In the genomic region with DNA sequence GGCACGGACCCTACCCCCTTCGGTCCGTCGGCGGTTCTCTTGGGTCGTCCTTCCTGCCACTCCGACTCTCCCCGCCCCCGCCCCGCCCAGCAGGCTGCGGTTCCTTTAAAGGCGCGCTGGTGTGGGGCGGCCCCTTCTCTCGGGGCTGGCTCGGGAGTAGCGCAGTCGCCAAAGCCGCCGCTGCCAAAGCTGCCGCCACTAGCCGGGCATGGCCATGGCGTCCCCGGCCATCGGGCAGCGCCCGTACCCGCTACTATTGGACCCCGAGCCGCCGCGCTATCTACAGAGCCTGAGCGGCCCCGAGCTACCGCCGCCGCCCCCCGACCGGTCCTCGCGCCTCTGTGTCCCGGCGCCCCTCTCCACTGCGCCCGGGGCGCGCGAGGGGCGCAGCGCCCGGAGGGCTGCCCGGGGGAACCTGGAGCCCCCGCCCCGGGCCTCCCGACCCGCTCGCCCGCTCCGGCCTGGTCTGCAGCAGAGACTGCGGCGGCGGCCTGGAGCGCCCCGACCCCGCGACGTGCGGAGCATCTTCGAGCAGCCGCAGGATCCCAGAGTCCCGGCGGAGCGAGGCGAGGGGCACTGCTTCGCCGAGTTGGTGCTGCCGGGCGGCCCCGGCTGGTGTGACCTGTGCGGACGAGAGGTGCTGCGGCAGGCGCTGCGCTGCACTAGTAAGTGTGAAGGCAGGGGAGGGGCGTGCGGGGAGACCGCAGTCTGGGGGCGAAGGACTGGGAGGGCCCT, we compare ENCODE assay signal across 8 cellular contexts. TPM values are rescaled to one million over a fixed set of nuclear protein-coding genes. Genes with fewer than 3 reads are reported as not detected.
A peak's percentile ranks its signal among the peaks of the same experiment; 100 is the strongest.
DNase-seq lines count a peak whose midpoint lies in the region; ATAC-seq, FAIRE-seq and TF ChIP-seq lines count a peak whose summit lies in the region.

A gene with protein sequence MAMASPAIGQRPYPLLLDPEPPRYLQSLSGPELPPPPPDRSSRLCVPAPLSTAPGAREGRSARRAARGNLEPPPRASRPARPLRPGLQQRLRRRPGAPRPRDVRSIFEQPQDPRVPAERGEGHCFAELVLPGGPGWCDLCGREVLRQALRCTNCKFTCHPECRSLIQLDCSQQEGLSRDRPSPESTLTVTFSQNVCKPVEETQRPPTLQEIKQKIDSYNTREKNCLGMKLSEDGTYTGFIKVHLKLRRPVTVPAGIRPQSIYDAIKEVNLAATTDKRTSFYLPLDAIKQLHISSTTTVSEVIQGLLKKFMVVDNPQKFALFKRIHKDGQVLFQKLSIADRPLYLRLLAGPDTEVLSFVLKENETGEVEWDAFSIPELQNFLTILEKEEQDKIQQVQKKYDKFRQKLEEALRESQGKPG (plus strand): TSS at position 137 of the 735 bp plus-strand sequence. CDS start 72 bp downstream, at position 209.

- in situ Hi-C loops in K562 (cut with MboI) = no loop called here

- POLR2A ChIA-PET in K562 (lab: Yijun Ruan, JAX) = interaction anchor here (1.4 to 1.6 kb wide), 2 partner anchors 11 to 16 kb away, joined by 3 to 6 read pairs; no protein-coding TSS in a partner anchor

- H2AFZ ChIP-seq in KMS-11 (ENCODE audit: low read depth) (peak within 1 kb of the TSS; percentile 77), K562 (ENCODE audit: low read depth, low read length) (peak within 1 kb of the TSS; percentile 60)

- TF ChIP-seq RAD21 in K562 (CRISPR knock-in tag; conservative IDR thresholded peaks at IDR 0.05 in 1 of 2, IDR thresholded peaks at IDR 0.05 in 1 of 2) = no peak

- peak; percentile 41 for ATAC-seq in GM21367 (IDR thresholded peaks at IDR 0.05; ENCODE audit: unreplicated experiment)
- peak; percentile 78 for ATAC-seq in K562
- no peak for ATAC-seq in HG03139 (IDR thresholded peaks at IDR 0.05; ENCODE audit: unreplicated experiment)

- no peaks in the 10 kb centered on the region for H3K36me3 ChIP-seq in KMS-11 (ENCODE audit: insufficient read depth)
- no peaks in the 10 kb centered on the region for H3K36me3 ChIP-seq in K562 (ENCODE audit: control insufficient read depth, insufficient read depth, low read length)
- no peaks in the 10 kb centered on the region for H3K36me3 ChIP-seq in iPS-20b (ENCODE audit: insufficient read depth, low read depth, low read length)
- H3K36me3 ChIP-seq in spleen = no peaks in the 10 kb centered on the region

- WGBS in K562 (ENCODE audit: insufficient coverage, low coverage, missing lambda C conversion rate) = 9% methylated on average over 42 of the region's 88 CpGs
- WGBS in spleen, 5 donors = 0 to 2% (median 1%) methylated on average over 17 to 88 of the region's 88 CpGs

- H3K9ac ChIP-seq in KMS-11 (peak within 1 kb of the TSS; percentile 27; the same call in 1 of the 2 replicates), K562 (ENCODE audit: insufficient read depth in 1 of 2, low read depth in 2 of 2, low read length in 2 of 2) (peak within 1 kb of the TSS in 1 of 2 experiments; percentile 76; a peak in 2 of 4 replicates), iPS-20b (ENCODE audit: low read depth, low read length) (no peak within 1 kb of the TSS)

- H3K27me3 ChIP-seq in KMS-11 (ENCODE audit: insufficient read depth, low read depth) (peaks cover 39% of the 10 kb centered on the region), K562 (ENCODE audit: control insufficient read depth in 2 of 2, insufficient read depth in 2 of 2, low read length in 2 of 2) (peaks cover 16 to 28% of the 10 kb centered on the region in 2 experiments; a peak in 4 of 5 replicates), iPS-20b (ENCODE audit: insufficient read depth, low read length) (peaks cover 97% of the 10 kb centered on the region), spleen (replicated peaks in 1 of 7) (peaks cover 0 to 62% (median 14%) of the 10 kb centered on the region in 7 donors)

- no TSS peak for BruUV-seq in K562 (replicated peaks; lab: Mats Ljungman, UMichigan)

- H3K4me3 ChIP-seq in KMS-11 (IDR thresholded peaks at IDR 0.05; ENCODE audit: insufficient read depth, low read depth, low read length) (peak within 1 kb of the TSS; percentile 91), K562 (peak within 1 kb of the TSS; percentile 39), iPS-20b (ENCODE audit: low read length) (peak within 1 kb of the TSS; percentile 72), spleen (peak within 1 kb of the TSS; percentile 49 to 93 (median 68))

- FAIRE-seq in K562 (lab: Jason Lieb, UNC) = no peak

- no peak for TF ChIP-seq POLR2A in K562 (conservative IDR thresholded peaks at IDR 0.05)
- peak in 1 of 3 donors; percentile 22 for TF ChIP-seq POLR2A in spleen (IDR thresholded peaks at IDR 0.05)

- H3K9me1 ChIP-seq in K562 (ENCODE audit: control insufficient read depth, insufficient read depth, low read length) = no peaks in the 10 kb centered on the region

- TF ChIP-seq CTCF in KMS-11 (conservative IDR thresholded peaks at IDR 0.05; ENCODE audit: low read depth, low read length) (no peak), K562 (IDR thresholded peaks at IDR 0.05 in 2 of 3, conservative IDR thresholded peaks at IDR 0.05 in 1 of 3; ENCODE audit: insufficient read depth in 2 of 3, low read depth in 1 of 3, low read length in 3 of 3) (no peak), spleen (IDR thresholded peaks at IDR 0.05 in 8 of 11, conservative IDR thresholded peaks at IDR 0.05 in 3 of 11) (no peak)

- H3K9me3 ChIP-seq in K562 (replicated peaks; ENCODE audit: control insufficient read depth, insufficient read depth, low read depth, low read length) (no peaks in the 10 kb centered on the region), iPS-20b (ENCODE audit: insufficient read depth, low read depth, low read length) (no peaks in the 10 kb centered on the region), spleen (no peaks in the 10 kb centered on the region)

- peak; percentile 84 for DNase-seq in CD1c-positive myeloid dendritic cell (ENCODE audit: extremely low spot score)
- peak; percentile 70 for DNase-seq in UCSD-AML1 (lab: John Stamatoyannopoulos, UW; ENCODE audit: unreplicated experiment)
- DNase-seq in K562 (ENCODE audit: extremely low read depth in 1 of 4, low spot score in 3 of 4) = peak; percentile 65 to 74 (median 74)
- peak; percentile 95 for DNase-seq in spleen

- H3K79me2 ChIP-seq in KMS-11 (ENCODE audit: insufficient read depth, low read depth) = no peaks in the 10 kb centered on the region
- H3K79me2 ChIP-seq in K562 (ENCODE audit: control insufficient read depth, insufficient read depth, low read length) = no peaks in the 10 kb centered on the region

- no peak for TF ChIP-seq EP300 in K562 (IDR thresholded peaks at IDR 0.05; ENCODE audit: low read length)

- CTCF ChIA-PET in K562 (lab: Yijun Ruan, JAX; ENCODE audit: low intra/inter-chr PET ratio) = no interaction called here

- H3K4me1 ChIP-seq in KMS-11 (ENCODE audit: low read depth, poor library complexity, severe bottlenecking) (peaks cover 8% of the 10 kb centered on the region), K562 (replicated peaks in 1 of 2; ENCODE audit: control insufficient read depth in 2 of 2, insufficient read depth in 2 of 2, low read length in 2 of 2) (peaks cover 18 to 34% of the 10 kb centered on the region in 2 experiments), iPS-20b (ENCODE audit: insufficient read depth, low read length) (peaks cover 9% of the 10 kb centered on the region; the same call in 1 of the 2 replicates), spleen (peaks cover 3 to 87% (median 61%) of the 10 kb centered on the region in 6 donors)

- H3K4me2 ChIP-seq in KMS-11 = peak within 1 kb of the TSS; percentile 76
- H3K4me2 ChIP-seq in K562 (ENCODE audit: insufficient read depth, low read length) = peak within 1 kb of the TSS; percentile 14

- intact Hi-C loops in K562 (cut with micrococcal nuclease) = no loop called here
- intact Hi-C loops in spleen (cut with DNase I; ENCODE audit: low total_unique reads) = no loop called here

- no peak within 1 kb of the TSS for H3K27ac ChIP-seq in KMS-11
- H3K27ac ChIP-seq in K562 (ENCODE audit: extremely low read depth, low read depth, low read length) = no peak within 1 kb of the TSS
- H3K27ac ChIP-seq in iPS-20b (ENCODE audit: low read length) = no peak within 1 kb of the TSS
- H3K27ac ChIP-seq in spleen = peak within 1 kb of the TSS in 7 of 8 donors; percentile 63 to 84 (median 73)

- H4K20me1 ChIP-seq in KMS-11 (ENCODE audit: insufficient read depth) = no peaks in the 10 kb centered on the region
- peaks cover 4% of the 10 kb centered on the region; the same call in 1 of the 2 replicates for H4K20me1 ChIP-seq in K562 (replicated peaks; ENCODE audit: control insufficient read depth, insufficient read depth, low read length)

TF ChIP-seq in K562, 482 proteins besides CTCF, POLR2A, EP300 and RAD21 (continues in another document):
- TF ChIP-seq CHD4 (IDR thresholded peaks at IDR 0.05; ENCODE audit: insufficient read depth, insufficient replicate concordance, low read depth, low read length, poor library complexity, severe bottlenecking) = no peak
- no peak for TF ChIP-seq TRIM28 (IDR thresholded peaks at IDR 0.05)
- peak; percentile 39; the same call in 1 of the 2 replicates for TF ChIP-seq GABPB1 (CRISPR knock-in tag; IDR thresholded peaks at IDR 0.05)
- no peak for TF ChIP-seq NFRKB (IDR thresholded peaks at IDR 0.05; ENCODE audit: low read depth)
- no peak for TF ChIP-seq MTA1 (IDR thresholded peaks at IDR 0.05; ENCODE audit: borderline replicate concordance)
- no peak for TF ChIP-seq RBM15 (IDR thresholded peaks at IDR 0.05; ENCODE audit: insufficient read depth, low read length)
- no peak for TF ChIP-seq CC2D1A (IDR thresholded peaks at IDR 0.05)
- no peak for TF ChIP-seq ZNF778 (CRISPR knock-in tag; IDR thresholded peaks at IDR 0.05)

RNA-seq across cellular contexts. Expression of the gene that starts here (rescaled TPM):
- 17.2 and 26.4 TPM in 2 replicates for total RNA-seq in K562 (2011; cell fraction: chromatin; rRNA removed; ENCODE audit: low replicate concordance)
- total RNA-seq in K562 (2011; cell fraction: nucleolus; rRNA removed) = 14.7 and 19.2 TPM in 2 replicates
- 15.8 and 17.7 TPM in 2 replicates for total RNA-seq in K562 (2011; cell fraction: nucleoplasm; rRNA removed)
- total RNA-seq in K562 (2014; rRNA removed) (25.2 and 32.1 TPM in 2 replicates), K562 (2014; rRNA removed; fragmentation: Illumina TruSeq; extraction: Trizol) (20.3 and 21.7 TPM in 2 replicates), K562 (2015; rRNA removed; fragmentation: Illumina TruSeq; extraction: Trizol) (26.7 and 28.5 TPM in 2 replicates), K562 (2021) (35.2 and 38.1 TPM in 2 replicates), spleen (100 to 1,000 TPM; 121 to 168 (median 131) TPM)
- polyA plus RNA-seq in K562 (2011; rRNA removed) (20.8 and 42.4 TPM in 2 replicates), K562 (2014; fragmentation: Illumina TruSeq; extraction: Trizol) (36.1 and 41.0 TPM in 2 replicates), K562 (2014; fragmentation: Nextera tagmentation; extraction: Ambion mirVana) (1 to 10 TPM; 6.1 to 6.9 TPM), K562 (2014; rRNA removed) (27.4 and 27.9 TPM in 2 replicates), spleen (10 to 100 TPM; 32.2 to 39.5 (median 35.8) TPM)
- polyA plus RNA-seq in K562 (2011; cell fraction: cytosol; rRNA removed) = 24.2 and 36.3 TPM in 2 replicates
- polyA plus RNA-seq in K562 (2011; cell fraction: nucleus; rRNA removed) = 58.6 and 70.3 TPM in 2 replicates
- polyA plus RNA-seq in K562 (2012) = 33.6 and 70.4 TPM in 2 replicates
- polyA minus RNA-seq in K562 (2011; rRNA and poly(A)+ RNA removed) = 24.4 and 42.9 TPM in 2 replicates
- 19.2 and 30.5 TPM in 2 replicates for polyA minus RNA-seq in K562 (2011; cell fraction: cytosol; rRNA and poly(A)+ RNA removed)
- polyA minus RNA-seq in K562 (2011; cell fraction: nucleus; rRNA and poly(A)+ RNA removed) = 23.4 and 57.9 TPM in 2 replicates

Comparison
In these comparisons a context has a peak if more than half of its experiments do, and no peak if none do; other contexts are left out.
1. H3K27ac ChIP-seq: peak in spleen (7 of 8); none in KMS-11 (single experiment), K562 (single experiment) and iPS-20b (single experiment).
2. H3K4me3 ChIP-seq: peak in every context shown above with its lines; median percentile 91 in KMS-11; 72 in iPS-20b; 68 in spleen; 39 in K562.
3. Peak in every context shown above with its lines, with median percentiles within 50 percentile points of each other: DNase-seq.